8 cellular contexts compared by ENCODE assay signal in the genomic region with DNA sequence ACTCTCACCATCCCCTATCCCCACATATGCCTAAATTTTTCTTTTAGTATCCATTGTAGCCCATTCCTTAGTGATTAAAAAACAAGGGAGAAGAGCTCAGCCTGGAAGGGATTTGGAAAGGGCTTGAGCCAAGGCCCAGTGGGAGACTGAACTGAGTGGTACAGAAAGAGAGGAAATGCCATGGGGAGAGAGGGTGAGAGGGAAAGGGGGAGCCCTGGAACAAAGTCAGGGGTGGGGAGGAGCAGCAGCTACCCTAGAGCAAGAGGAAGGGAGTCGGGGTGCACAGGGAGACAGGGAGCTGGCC. TPM values are rescaled to one million over a fixed set of nuclear protein-coding genes. Genes with fewer than 3 reads are reported as not detected.
DNase-seq lines count a peak whose midpoint lies in the region; FAIRE-seq and TF ChIP-seq lines count a peak whose summit lies in the region.

No MANE protein-coding gene starts in this region.

- H3K36me3 ChIP-seq in keratinocyte (ENCODE audit: control insufficient read depth in 2 of 2, extremely low read depth in 1 of 2, insufficient read depth in 2 of 2, low read length in 2 of 2): no peaks in the 10 kb centered on the region
- peaks cover 0 to 3% (median 0%) of the 10 kb centered on the region in 5 donors for H3K36me3 ChIP-seq in subcutaneous abdominal adipose tissue (ENCODE audit: control insufficient read depth in 5 of 5, insufficient read depth in 5 of 5, low read length in 5 of 5)

- H3K4me1 ChIP-seq in keratinocyte (ENCODE audit: control insufficient read depth, extremely low read depth, insufficient read depth, low read length): peaks cover 41% of the 10 kb centered on the region
- H3K4me1 ChIP-seq in subcutaneous abdominal adipose tissue (ENCODE audit: control insufficient read depth in 5 of 5, insufficient read depth in 5 of 5, low read length in 5 of 5): peaks cover 14 to 69% (median 54%) of the 10 kb centered on the region in 5 donors

- peaks cover 36% of the 10 kb centered on the region for H3K36me3 Mint-ChIP-seq in activated T-helper 2 cell treated with anti-CD3 and anti-CD28 coated beads, Interferon-gamma antibody, Interleukin-2, Interleukin-4, amounts not matched to agents 10 μg/mL and 5 μg/mL and 100 μg/mL, durations not matched to agents 14 hours and 24 hours and 36 hours (ENCODE audit: low read depth)

- H4K20me1 ChIP-seq in keratinocyte (ENCODE audit: control insufficient read depth, extremely low read depth, insufficient read depth, low read length): peaks cover 4% of the 10 kb centered on the region

- H3K9me3 Mint-ChIP-seq in activated T-helper 2 cell treated with anti-CD3 and anti-CD28 coated beads, Interferon-gamma antibody, Interleukin-2, Interleukin-4, amounts not matched to agents 10 μg/mL and 5 μg/mL and 100 μg/mL, durations not matched to agents 14 hours and 24 hours and 36 hours: no peaks in the 10 kb centered on the region

- H3K9me1 ChIP-seq in keratinocyte (ENCODE audit: control insufficient read depth, extremely low read depth, insufficient read depth, low read length): peaks cover 3% of the 10 kb centered on the region

- H3K27ac ChIP-seq in keratinocyte (ENCODE audit: control insufficient read depth, insufficient read depth, low read length) (peak overlapping the region; percentile 77), subcutaneous abdominal adipose tissue (ENCODE audit: low read depth, low read length) (peak overlapping the region; percentile 96)

- TF ChIP-seq CTCF in keratinocyte (optimal IDR thresholded peaks at IDR 0.05 in 1 of 3, IDR thresholded peaks at IDR 0.05 in 1 of 3, conservative IDR thresholded peaks at IDR 0.05 in 1 of 3; ENCODE audit: extremely low read depth in 1 of 3, insufficient read depth in 2 of 3, low read length in 3 of 3): no peak

- no peaks in the 10 kb centered on the region for H3K27me3 ChIP-seq in keratinocyte (ENCODE audit: control insufficient read depth, extremely low read depth, insufficient read depth, low read length)
- H3K27me3 ChIP-seq in subcutaneous abdominal adipose tissue (ENCODE audit: control insufficient read depth in 5 of 5, insufficient read depth in 4 of 5, low read length in 5 of 5): peaks cover 0 to 4% (median 0%) of the 10 kb centered on the region in 5 donors

- H3K9ac ChIP-seq in keratinocyte (ENCODE audit: control insufficient read depth, extremely low read depth, insufficient read depth, low read length) (peak overlapping the region; percentile 60), subcutaneous abdominal adipose tissue (ENCODE audit: low read length in 5 of 5) (peak overlapping the region in 4 of 5 donors; percentile 7 to 92 (median 68))

- DNase-seq in DMS79 treated with DMSO at 0.1 percent for 48 hours (lab: John Stamatoyannopoulos, UW): peak; percentile 82
- DNase-seq in DMS79 (lab: John Stamatoyannopoulos, UW): no peak
- no peak for DNase-seq in activated T-helper 2 cell treated with anti-CD3 and anti-CD28 coated beads, Interferon-gamma antibody, Interleukin-2, Interleukin-4, amounts not matched to agents 10 μg/mL and 5 μg/mL and 100 μg/mL, durations not matched to agents 14 hours and 24 hours and 36 hours (ENCODE audit: low spot score)
- DNase-seq in keratinocyte (ENCODE audit: low read depth, low spot score): no peak
- no peak for DNase-seq in SKM-1 treated with dmso at 0.1 percent for 144 hours (lab: John Stamatoyannopoulos, UW; ENCODE audit: unreplicated experiment)
- DNase-seq in stimulated activated CD4-positive, alpha-beta T cell treated with anti-CD3 and anti-CD28 coated beads, Interleukin-4, amount 100 ng/mL, for 1 hour: no peak
- DNase-seq in T-helper 9 cell: no peak

- H3K9me3 ChIP-seq in keratinocyte (ENCODE audit: control insufficient read depth, low read depth, low read length) (no peaks in the 10 kb centered on the region), subcutaneous abdominal adipose tissue (ENCODE audit: control insufficient read depth in 5 of 5, low read length in 5 of 5) (no peaks in the 10 kb centered on the region)

- H3K27me3 Mint-ChIP-seq in activated T-helper 2 cell treated with anti-CD3 and anti-CD28 coated beads, Interferon-gamma antibody, Interleukin-2, Interleukin-4, amounts not matched to agents 10 μg/mL and 5 μg/mL and 100 μg/mL, durations not matched to agents 14 hours and 24 hours and 36 hours (ENCODE audit: low read depth): no peaks in the 10 kb centered on the region

- dilution Hi-C loops in keratinocyte (cut with MboI; ENCODE audit: extremely low pct_ligation_motif_present, low sequenced_read_pairs): no loop called here

- peak overlapping the region; percentile 92 for H3K4me2 ChIP-seq in keratinocyte (ENCODE audit: control insufficient read depth, extremely low read depth, insufficient read depth, low read depth, low read length)

- peak overlapping the region; percentile 61 for H2AFZ ChIP-seq in keratinocyte (ENCODE audit: control insufficient read depth, low read length)

- peaks cover 46% of the 10 kb centered on the region for H3K4me1 Mint-ChIP-seq in activated T-helper 2 cell treated with anti-CD3 and anti-CD28 coated beads, Interferon-gamma antibody, Interleukin-2, Interleukin-4, amounts not matched to agents 10 μg/mL and 5 μg/mL and 100 μg/mL, durations not matched to agents 14 hours and 24 hours and 36 hours (ENCODE audit: low read depth)

- FAIRE-seq in keratinocyte (lab: Jason Lieb, UNC): peak; percentile 13

- peaks cover 27% of the 10 kb centered on the region for H3K79me2 ChIP-seq in keratinocyte (ENCODE audit: control insufficient read depth, insufficient read depth, low read length)

- peak overlapping the region; percentile 56 for H3K27ac Mint-ChIP-seq in activated T-helper 2 cell treated with anti-CD3 and anti-CD28 coated beads, Interferon-gamma antibody, Interleukin-2, Interleukin-4, amounts not matched to agents 10 μg/mL and 5 μg/mL and 100 μg/mL, durations not matched to agents 14 hours and 24 hours and 36 hours

- H3K4me3 ChIP-seq in keratinocyte (ENCODE audit: control insufficient read depth in 2 of 3, extremely low read depth in 1 of 3, insufficient read depth in 2 of 3, low read depth in 1 of 3, low read length in 3 of 3) (peak overlapping the region in 2 of 3 experiments; percentile 59 to 65), subcutaneous abdominal adipose tissue (ENCODE audit: low read depth in 1 of 5, low read length in 5 of 5) (peak overlapping the region in 3 of 5 donors; percentile 5 to 56 (median 26))

- no peak overlapping the region for H3K4me3 Mint-ChIP-seq in activated T-helper 2 cell treated with anti-CD3 and anti-CD28 coated beads, Interferon-gamma antibody, Interleukin-2, Interleukin-4, amounts not matched to agents 10 μg/mL and 5 μg/mL and 100 μg/mL, durations not matched to agents 14 hours and 24 hours and 36 hours (ENCODE audit: low read depth)

- intact Hi-C loops in activated T-helper 2 cell treated with anti-CD3 and anti-CD28 coated beads, Interferon-gamma antibody, Interleukin-2, Interleukin-4, amounts not matched to agents 10 μg/mL and 5 μg/mL and 100 μg/mL, durations not matched to agents 14 hours and 24 hours and 36 hours (cut with micrococcal nuclease): loop anchor here (2.0 kb wide), 2 partner anchors 40 to 168 kb away; a partner anchor contains a TSS

RNA-seq across cellular contexts. Expression of a gene that starts 2.6 kb away (rescaled TPM):
- 66.8 and 70.5 TPM in 2 replicates for total RNA-seq in activated T-helper 2 cell treated with anti-CD3 and anti-CD28 coated beads, Interferon-gamma antibody, Interleukin-2, Interleukin-4, amounts not matched to agents 10 μg/mL and 5 μg/mL and 100 μg/mL, durations not matched to agents 14 hours and 24 hours and 36 hours
- 4.8 to 7.8 TPM (median 6.2 TPM) in 3 replicates for polyA plus RNA-seq in keratinocyte
- polyA plus RNA-seq in keratinocyte (2011; ENCODE audit: low read depth): 11.8 TPM
- 6.7 and 15.7 TPM in 2 replicates for polyA plus RNA-seq in keratinocyte (2011; cell fraction: cytosol; rRNA removed)
- 29.2 and 44.9 TPM in 2 replicates for polyA plus RNA-seq in keratinocyte (2011; cell fraction: nucleus; rRNA removed)
- polyA plus RNA-seq in keratinocyte (2012; ENCODE audit: low replicate concordance): 20.5 and 38.3 TPM in 2 replicates
- 5.9 to 102 TPM (median 8.5 TPM) in 3 replicates for polyA minus RNA-seq in keratinocyte
- polyA minus RNA-seq in keratinocyte (2011; cell fraction: cytosol; rRNA and poly(A)+ RNA removed): 23.6 TPM
- 18.5 and 20.6 TPM in 2 replicates for polyA minus RNA-seq in keratinocyte (2011; cell fraction: nucleus; rRNA and poly(A)+ RNA removed)

RNA-seq across cellular contexts. Expression of a gene that starts 10.8 kb away (rescaled TPM):
- total RNA-seq in activated T-helper 2 cell treated with anti-CD3 and anti-CD28 coated beads, Interferon-gamma antibody, Interleukin-2, Interleukin-4, amounts not matched to agents 10 μg/mL and 5 μg/mL and 100 μg/mL, durations not matched to agents 14 hours and 24 hours and 36 hours: 230 and 235 TPM in 2 replicates
- 0.87 to 1.7 TPM (median 1.1 TPM) in 3 replicates for polyA plus RNA-seq in keratinocyte
- 2.3 TPM for polyA plus RNA-seq in keratinocyte (2011; ENCODE audit: low read depth)
- polyA plus RNA-seq in keratinocyte (2011; cell fraction: cytosol; rRNA removed): 0.57 and 0.58 TPM in 2 replicates
- polyA plus RNA-seq in keratinocyte (2011; cell fraction: nucleus; rRNA removed): 2.6 and 2.7 TPM in 2 replicates
- polyA plus RNA-seq in keratinocyte (2012; ENCODE audit: low replicate concordance): 0.78 and 7.9 TPM in 2 replicates
- 0.46 to 4.6 TPM (median 1.3 TPM) in 3 replicates for polyA minus RNA-seq in keratinocyte
- polyA minus RNA-seq in keratinocyte (2011; cell fraction: cytosol; rRNA and poly(A)+ RNA removed): not detected
- polyA minus RNA-seq in keratinocyte (2011; cell fraction: nucleus; rRNA and poly(A)+ RNA removed): 0.39 and 1.5 TPM in 2 replicates

RNA-seq across cellular contexts. Expression of a gene that starts 18.4 kb away (rescaled TPM):
- total RNA-seq in activated T-helper 2 cell treated with anti-CD3 and anti-CD28 coated beads, Interferon-gamma antibody, Interleukin-2, Interleukin-4, amounts not matched to agents 10 μg/mL and 5 μg/mL and 100 μg/mL, durations not matched to agents 14 hours and 24 hours and 36 hours: not detected in 2 replicates
- polyA plus RNA-seq in keratinocyte: not detected in 3 replicates
- polyA plus RNA-seq in keratinocyte (2011; ENCODE audit: low read depth): not detected
- not detected in 2 replicates for polyA plus RNA-seq in keratinocyte (2011; cell fraction: cytosol; rRNA removed)
- polyA plus RNA-seq in keratinocyte (2011; cell fraction: nucleus; rRNA removed): not detected in 2 replicates
- not detected in 2 replicates for polyA plus RNA-seq in keratinocyte (2012; ENCODE audit: low replicate concordance)
- not detected in 3 replicates for polyA minus RNA-seq in keratinocyte
- polyA minus RNA-seq in keratinocyte (2011; cell fraction: cytosol; rRNA and poly(A)+ RNA removed): not detected
- not detected in 2 replicates for polyA minus RNA-seq in keratinocyte (2011; cell fraction: nucleus; rRNA and poly(A)+ RNA removed)

RNA-seq across cellular contexts. Expression of a gene that starts 18.6 kb away (rescaled TPM):
- 158 and 173 TPM in 2 replicates for total RNA-seq in activated T-helper 2 cell treated with anti-CD3 and anti-CD28 coated beads, Interferon-gamma antibody, Interleukin-2, Interleukin-4, amounts not matched to agents 10 μg/mL and 5 μg/mL and 100 μg/mL, durations not matched to agents 14 hours and 24 hours and 36 hours
- polyA plus RNA-seq in keratinocyte: 121 to 211 TPM (median 137 TPM) in 3 replicates
- 27.9 TPM for polyA plus RNA-seq in keratinocyte (2011; ENCODE audit: low read depth)
- polyA plus RNA-seq in keratinocyte (2011; cell fraction: cytosol; rRNA removed): 145 and 239 TPM in 2 replicates
- 64.7 and 79.2 TPM in 2 replicates for polyA plus RNA-seq in keratinocyte (2011; cell fraction: nucleus; rRNA removed)
- 106 and 137 TPM in 2 replicates for polyA plus RNA-seq in keratinocyte (2012; ENCODE audit: low replicate concordance)
- polyA minus RNA-seq in keratinocyte: 30.4 to 74.9 TPM (median 35.3 TPM) in 3 replicates
- polyA minus RNA-seq in keratinocyte (2011; cell fraction: cytosol; rRNA and poly(A)+ RNA removed): 64.5 TPM
- polyA minus RNA-seq in keratinocyte (2011; cell fraction: nucleus; rRNA and poly(A)+ RNA removed): 20.9 and 21.8 TPM in 2 replicates

RNA-seq across cellular contexts. Expression of a gene that starts 20.6 kb away (rescaled TPM):
- 4.7 and 6.6 TPM in 2 replicates for total RNA-seq in activated T-helper 2 cell treated with anti-CD3 and anti-CD28 coated beads, Interferon-gamma antibody, Interleukin-2, Interleukin-4, amounts not matched to agents 10 μg/mL and 5 μg/mL and 100 μg/mL, durations not matched to agents 14 hours and 24 hours and 36 hours
- 6.2 to 7.1 TPM (median 6.3 TPM) in 3 replicates for polyA plus RNA-seq in keratinocyte
- polyA plus RNA-seq in keratinocyte (2011; ENCODE audit: low read depth): 4.9 TPM
- 7.6 and 8.3 TPM in 2 replicates for polyA plus RNA-seq in keratinocyte (2011; cell fraction: cytosol; rRNA removed)
- polyA plus RNA-seq in keratinocyte (2011; cell fraction: nucleus; rRNA removed): 6.5 and 6.6 TPM in 2 replicates
- 5.1 and 5.5 TPM in 2 replicates for polyA plus RNA-seq in keratinocyte (2012; ENCODE audit: low replicate concordance)
- polyA minus RNA-seq in keratinocyte: 3.3 to 11.2 TPM (median 4.3 TPM) in 3 replicates
- polyA minus RNA-seq in keratinocyte (2011; cell fraction: cytosol; rRNA and poly(A)+ RNA removed): 2.1 TPM
- 1.1 and 2.6 TPM in 2 replicates for polyA minus RNA-seq in keratinocyte (2011; cell fraction: nucleus; rRNA and poly(A)+ RNA removed)
